In genomic region chr13:75357576-75358295, GRCh38 we compare ENCODE assay signal across 8 cellular contexts.
DNase-seq lines count a peak whose midpoint lies in the region; ATAC-seq, FAIRE-seq and TF ChIP-seq lines count a peak whose summit lies in the region.

No MANE protein-coding gene starts in this region.

- H3K36me3 ChIP-seq in pancreas, result no peaks in the 10 kb centered on the region

- peak in 2 of 4 donors; percentile 22 to 29 for TF ChIP-seq CTCF in pancreas (IDR thresholded peaks at IDR 0.05)

- no peak overlapping the region for H3K4me3 ChIP-seq in pancreas

- no peak for FAIRE-seq in pancreas (lab: Jason Lieb, UNC)

- no peaks in the 10 kb centered on the region for H3K4me1 ChIP-seq in pancreas

- intact Hi-C loops in pancreas (cut with DNase I), result no loop called here

- no peaks in the 10 kb centered on the region for H3K27me3 ChIP-seq in pancreas

- WGBS in pancreas, 2 donors, result 79 to 83% methylated on average over 6 of the region's 6 CpGs

- ATAC-seq in GM19455 (IDR thresholded peaks at IDR 0.05; ENCODE audit: unreplicated experiment) (peak; percentile 95), HG03457 (IDR thresholded peaks at IDR 0.05; ENCODE audit: unreplicated experiment) (peak; percentile 69), pancreas (peak in 3 of 4 donors; percentile 73 to 80 (median 76))

- H3K27ac ChIP-seq in pancreas, result no peak overlapping the region

- peak; percentile 80 for DNase-seq in D341Med (ENCODE audit: low spot score)
- DNase-seq in NCI-H82 (lab: John Stamatoyannopoulos, UW), result peak; percentile 90
- peak; percentile 24 for DNase-seq in activated CD8-positive, alpha-beta memory T cell treated with anti-CD3 and anti-CD28 coated beads, Interleukin-2, amount 50 U/mL, for 24 hours (ENCODE audit: extremely low read depth)
- peak; percentile 24 for DNase-seq in fibroblast of gingiva (ENCODE audit: low read depth)
- DNase-seq in pancreas, result no peak
- DNase-seq in GF-D8 (lab: John Stamatoyannopoulos, UW), result no peak

- no peaks in the 10 kb centered on the region for H3K9me3 ChIP-seq in pancreas

Comparison
In these comparisons a context has a peak if more than half of its experiments do, and no peak if none do; other contexts are left out.
1. DNase-seq: peak in D341Med (single experiment), NCI-H82 (single experiment), activated CD8-positive, alpha-beta memory T cell treated with anti-CD3 and anti-CD28 coated beads, Interleukin-2, amount 50 U/mL, for 24 hours (single experiment) and fibroblast of gingiva (single experiment); none in pancreas (0 of 6) and GF-D8 (single experiment).
2. Peak in every context shown above with its lines, with median percentiles within 50 percentile points of each other: ATAC-seq.